ENCODE assay signal across 12 cellular contexts in genomic region chr9:137640862-137641261, GRCh38.
"Had no signal": no experiment of that assay in that cellular context is flagged by ENCODE, and none has a peak within 500 bp of the region (broad histone marks: within the 10 kb centered on the region; RNA-seq: fewer than 3 reads in every experiment).

No MANE protein-coding gene starts in this region.

- DNase-seq: activated CD8-positive, alpha-beta T cell treated with anti-CD3 and anti-CD28 coated beads for 36 hours; activated gamma-delta T cell; effector CD4-positive, alpha-beta T cell; left lung; mesenchymal stem cell; stimulated activated CD4-positive, alpha-beta T cell treated with anti-CD3 and anti-CD28 coated beads, Interleukin-4, amount 100 ng/mL, for 4 hours; T-helper 9 cell; transverse colon had no signal

- ATAC-seq: activated CD8-positive, alpha-beta T cell treated with anti-CD3 and anti-CD28 coated beads for 36 hours; gastroesophageal sphincter; left lung had no signal

- H3K27ac ChIP-seq: cardiac muscle cell, coronary artery, epithelial cell of prostate, gastroesophageal sphincter, left lung, transverse colon had no signal

- H3K9me3 ChIP-seq: gastroesophageal sphincter, left lung, transverse colon had no signal

- H3K4me3 ChIP-seq: cardiac muscle cell, coronary artery, gastroesophageal sphincter, left lung, transverse colon had no signal

- H3K27me3 Mint-ChIP-seq: activated CD8-positive, alpha-beta T cell treated with anti-CD3 and anti-CD28 coated beads for 36 hours had no signal

- H3K9me3 Mint-ChIP-seq: activated CD8-positive, alpha-beta T cell treated with anti-CD3 and anti-CD28 coated beads for 36 hours had no signal

- H3K27me3 ChIP-seq: cardiac muscle cell, gastroesophageal sphincter, left lung, transverse colon had no signal

- H3K4me3 Mint-ChIP-seq: activated CD8-positive, alpha-beta T cell treated with anti-CD3 and anti-CD28 coated beads for 36 hours had no signal

- H3K36me3 ChIP-seq: cardiac muscle cell, transverse colon had no signal
